ENCODE assay signal across 23 cellular contexts in genomic region chrX:147850875-147851274, GRCh38.
DNase-seq lines count a peak whose midpoint lies in the region; ATAC-seq, FAIRE-seq and TF ChIP-seq lines count a peak whose summit lies in the region.
"Had no signal": no experiment of that assay in that cellular context is flagged by ENCODE, and none has a peak within 500 bp of the region (broad histone marks: within the 10 kb centered on the region; RNA-seq: fewer than 3 reads in every experiment).

No MANE protein-coding gene starts in this region.

- FAIRE-seq in GM12878 (lab: Jason Lieb, UNC) = no peak
- FAIRE-seq: GM19239 had no signal

- SMC1A ChIA-PET in GM12878 (lab: Charles Lee; ENCODE audit: uncharacterized antibody, unreplicated experiment) = no interaction called here

- RAD21 ChIA-PET in GM12878 (lab: Charles Lee; ENCODE audit: unreplicated experiment) = no interaction called here

- H2AFZ ChIP-seq in GM12878 (ENCODE audit: control insufficient read depth, low read depth, low read length) = no peak overlapping the region

- H3K36me3 Mint-ChIP-seq in glutamatergic neuron (ENCODE audit: unreplicated experiment) = no peaks in the 10 kb centered on the region

- no peak overlapping the region for H3K4me2 ChIP-seq in GM12878 (ENCODE audit: control insufficient read depth, insufficient read depth)

- no peaks in the 10 kb centered on the region for H3K4me1 Mint-ChIP-seq in glutamatergic neuron (ENCODE audit: low read depth, unreplicated experiment)
- H3K4me1 Mint-ChIP-seq: WTC11 had no signal

- H3K27ac ChIP-seq in GM12878 (ENCODE audit: control insufficient read depth, insufficient read depth) = no peak overlapping the region
- H3K27ac ChIP-seq: 22Rv1, right atrium auricular region, testis had no signal

- H3K27me3 Mint-ChIP-seq in glutamatergic neuron (ENCODE audit: unreplicated experiment) = no peaks in the 10 kb centered on the region

- H3K4me3 Mint-ChIP-seq in glutamatergic neuron (ENCODE audit: unreplicated experiment) = no peak overlapping the region
- H3K4me3 Mint-ChIP-seq: H9, WTC11 had no signal

- no peaks in the 10 kb centered on the region for H3K27me3 ChIP-seq in GM12878 (replicated peaks in 1 of 2; ENCODE audit: control insufficient read depth in 2 of 2, insufficient read depth in 2 of 2, low read length in 1 of 2)
- H3K27me3 ChIP-seq: right atrium auricular region, testis had no signal

- H3K9me3 ChIP-seq in GM12878 (replicated peaks; ENCODE audit: control insufficient read depth, insufficient read depth, low read length) = no peaks in the 10 kb centered on the region
- H3K9me3 ChIP-seq: right atrium auricular region, testis had no signal

- TF ChIP-seq EP300 in GM12878 (IDR thresholded peaks at IDR 0.05; ENCODE audit: borderline replicate concordance in 1 of 2, control insufficient read depth in 1 of 2, low read depth in 2 of 2, low read length in 2 of 2) = no peak

- no peak for TF ChIP-seq CTCF in GM12878 (IDR thresholded peaks at IDR 0.05 in 2 of 3, conservative IDR thresholded peaks at IDR 0.05 in 1 of 3; ENCODE audit: control insufficient read depth in 2 of 3, extremely low read depth in 1 of 3, insufficient read depth in 1 of 3, low read depth in 3 of 3, low read length in 3 of 3)
- no peak for TF ChIP-seq CTCF in glutamatergic neuron (IDR thresholded peaks at IDR 0.05; ENCODE audit: partially characterized antibody, unreplicated experiment)

- WGBS in GM12878 (ENCODE audit: insufficient coverage, insufficient replicate concordance, low lambda C conversion rate, missing lambda C conversion rate) = 27% methylated on average over 3 of the region's 3 CpGs

- CTCF ChIA-PET in GM12878 (lab: Yijun Ruan, JAX) = no interaction called here

- H3K27ac Mint-ChIP-seq in glutamatergic neuron (ENCODE audit: unreplicated experiment) = no peak overlapping the region
- H3K27ac Mint-ChIP-seq: H9, WTC11 had no signal

- TF ChIP-seq POLR2A in GM12878 (IDR thresholded peaks at IDR 0.05; ENCODE audit: low read depth, low read length) = no peak

- no peak overlapping the region for H3K4me3 ChIP-seq in GM12878
- H3K4me3 ChIP-seq: right atrium auricular region, testis had no signal

- peak; percentile 80 for ATAC-seq in HG02759 (IDR thresholded peaks at IDR 0.05; ENCODE audit: unreplicated experiment)
- peak; percentile 71 for ATAC-seq in HG03432 (IDR thresholded peaks at IDR 0.05; ENCODE audit: unreplicated experiment)
- ATAC-seq in GM12878 = peak; percentile 42; the same call in 1 of the 3 replicates
- ATAC-seq: Panc1, WTC11 had no signal

- no peaks in the 10 kb centered on the region for H3K79me2 ChIP-seq in GM12878 (ENCODE audit: control insufficient read depth, insufficient read depth, low read length)

- intact Hi-C loops in GM12878 (cut with micrococcal nuclease; ENCODE audit: unreplicated experiment) = no loop called here

- no TSS peak for BruUV-seq in GM12878 (replicated peaks; lab: Mats Ljungman, UMichigan)

- POLR2A ChIA-PET in GM12878 (lab: Charles Lee) = no interaction called here

- no peaks in the 10 kb centered on the region for H4K20me1 ChIP-seq in GM12878 (ENCODE audit: control insufficient read depth, insufficient read depth)

- DNase-seq in NOMO-1 treated with DMSO at 0.1 percent for 48 hours (lab: John Stamatoyannopoulos, UW; ENCODE audit: unreplicated experiment) = peak; percentile 59
- DNase-seq in NOMO-1 treated with dmso at 0.1 percent for 144 hours (lab: John Stamatoyannopoulos, UW; ENCODE audit: unreplicated experiment) = no peak
- DNase-seq in GM12878 (ENCODE audit: low read depth, low spot score) = no peak
- no peak for DNase-seq in RKO (ENCODE audit: low spot score)
- no peak for DNase-seq in glutamatergic neuron
- DNase-seq in activated naive CD4-positive, alpha-beta T cell (lab: John Stamatoyannopoulos, UW) = no peak
- DNase-seq: activated naive CD4-positive, alpha-beta T cell treated with anti-CD3 and anti-CD28 coated beads, Interleukin-2, amount 50 U/mL, for 16 hours; cortex of kidney; erythroblast; H9; KBM-7; mesenchymal stem cell; NCI-H1694 treated with DMSO at 0.1 percent for 48 hours; NCI-H524; stimulated activated CD4-positive, alpha-beta T cell treated with anti-CD3 and anti-CD28 coated beads, Interleukin-1b, Interleukin-23, amount 100 ng/mL, for 48 hours; testis had no signal

- no peak for TF ChIP-seq RAD21 in GM12878 (IDR thresholded peaks at IDR 0.05; ENCODE audit: insufficient read depth, low read depth, low read length)

- H3K36me3 ChIP-seq in GM12878 (ENCODE audit: control insufficient read depth in 2 of 2, insufficient read depth in 2 of 2, low read length in 1 of 2) = no peaks in the 10 kb centered on the region
- H3K36me3 ChIP-seq: right atrium auricular region had no signal

- in situ Hi-C loops in GM12878 (cut with MboI) = no loop called here

- H3K9me3 Mint-ChIP-seq in glutamatergic neuron (ENCODE audit: unreplicated experiment) = no peaks in the 10 kb centered on the region

- no peaks in the 10 kb centered on the region for H3K4me1 ChIP-seq in GM12878 (ENCODE audit: control insufficient read depth, insufficient read depth, low read length)
- H3K4me1 ChIP-seq: right atrium auricular region, testis had no signal

- H3K9ac ChIP-seq in GM12878 (ENCODE audit: control insufficient read depth, insufficient read depth, low read length) = no peak overlapping the region

TF ChIP-seq in GM12878, 131 proteins besides CTCF, POLR2A, EP300 and RAD21:
- TF ChIP-seq BACH1 (IDR thresholded peaks at IDR 0.05; ENCODE audit: borderline replicate concordance) (peak; percentile 44; the same call in 1 of the 2 replicates), ZZZ3 (IDR thresholded peaks at IDR 0.05; ENCODE audit: control insufficient read depth, insufficient read length, low read depth) (no peak)
